In genomic region chr6:13195826-13196225, GRCh38 we compare ENCODE assay signal across 21 cellular contexts.
DNase-seq lines count a peak whose midpoint lies in the region; ATAC-seq and TF ChIP-seq lines count a peak whose summit lies in the region.
"Had no signal": no experiment of that assay in that cellular context is flagged by ENCODE, and none has a peak within 500 bp of the region (broad histone marks: within the 10 kb centered on the region; RNA-seq: fewer than 3 reads in every experiment).

No MANE protein-coding gene starts in this region.

- TF ChIP-seq RAD21 in IMR-90 (IDR thresholded peaks at IDR 0.05; ENCODE audit: low read length) (no peak), neural cell (conservative IDR thresholded peaks at IDR 0.05) (no peak)

- H4K91ac ChIP-seq in IMR-90 (ENCODE audit: insufficient read depth, low read depth, low read length), result no peak overlapping the region

- H2BK15ac ChIP-seq in IMR-90 (ENCODE audit: low read depth, low read length), result no peak overlapping the region

- peak; percentile 27 for TF ChIP-seq EP300 in neural cell (conservative IDR thresholded peaks at IDR 0.05; ENCODE audit: poor library complexity, severe bottlenecking)

- no peak for TF ChIP-seq POLR2A in IMR-90 (IDR thresholded peaks at IDR 0.05; ENCODE audit: low read depth, low read length)

- H3K79me1 ChIP-seq in IMR-90 (ENCODE audit: low read depth in 1 of 2, low read length in 2 of 2), result no peaks in the 10 kb centered on the region

- no peak for TF ChIP-seq CTCF in IMR-90 (conservative IDR thresholded peaks at IDR 0.05; ENCODE audit: low read depth, low read length)
- no peak for TF ChIP-seq CTCF in neural cell (IDR thresholded peaks at IDR 0.05; ENCODE audit: poor library complexity, severe bottlenecking)

- no CpG with 5 or more reads among the region's 5 CpGs for WGBS in IMR-90 (ENCODE audit: extremely low coverage in 2 of 2, insufficient read length in 1 of 2), 2 experiments

- no peak overlapping the region for H3K18ac ChIP-seq in IMR-90 (ENCODE audit: low read depth, low read length)

- in situ Hi-C loops in IMR-90 (cut with MboI; ENCODE audit: low sequenced_read_pairs), result loop anchor here (25.0 kb wide), 1 partner anchor 341 kb away; no protein-coding TSS in a partner anchor

- no peak overlapping the region for H2BK120ac ChIP-seq in IMR-90 (ENCODE audit: low read depth, low read length)

- H3K36me3 ChIP-seq in IMR-90 (ENCODE audit: control insufficient read depth, insufficient read depth, low read length) (no peaks in the 10 kb centered on the region), neural cell (ENCODE audit: insufficient read depth, low read length) (no peaks in the 10 kb centered on the region)
- H3K36me3 ChIP-seq: BE2C, BLaER1 had no signal

- H3F3A ChIP-seq in neural cell (ENCODE audit: insufficient read depth, low read length, poor library complexity, severe bottlenecking), result no peaks in the 10 kb centered on the region

- POLR2A ChIA-PET in IMR-90 (lab: Charles Lee; ENCODE audit: unreplicated experiment), result no interaction called here

- H3K27ac ChIP-seq in IMR-90 (ENCODE audit: insufficient read depth, low read length), result no peak overlapping the region
- H3K27ac ChIP-seq in neural cell (ENCODE audit: low read length), result no peak overlapping the region
- H3K27ac ChIP-seq: BLaER1 had no signal

- H3K9ac ChIP-seq in IMR-90 (ENCODE audit: low read depth, low read length) (no peak overlapping the region), neural cell (ENCODE audit: low read length) (no peak overlapping the region)
- H3K9ac ChIP-seq: BLaER1 had no signal

- CTCF ChIA-PET in IMR-90 (lab: Yijun Ruan, JAX), result no interaction called here

- H4K8ac ChIP-seq in IMR-90 (ENCODE audit: low read depth in 2 of 2, low read length in 2 of 2), result no peak overlapping the region

- no peak overlapping the region for H2BK5ac ChIP-seq in IMR-90 (ENCODE audit: low read depth, low read length, poor library complexity, severe bottlenecking)

- BruUV-seq in IMR-90 (replicated peaks; lab: Mats Ljungman, UMichigan), result no TSS peak

- H3K9me1 ChIP-seq in IMR-90 (ENCODE audit: insufficient read depth, low read length), result no peaks in the 10 kb centered on the region

- no peak overlapping the region for H3K4ac ChIP-seq in IMR-90 (ENCODE audit: low read depth, low read length)

- H3K4me2 ChIP-seq in IMR-90 (ENCODE audit: low read depth, low read length) (no peak overlapping the region), neural cell (ENCODE audit: low read length) (no peak overlapping the region)
- H3K4me2 ChIP-seq: BLaER1 had no signal

- 0 out of 2 replicates have a peak, but pooled peaks cover 4% of the 10 kb centered on the region for H3K27me3 ChIP-seq in IMR-90 (ENCODE audit: control insufficient read depth, insufficient read depth, low read length)
- H3K27me3 ChIP-seq in neural cell (ENCODE audit: insufficient read depth, low read depth, low read length), result no peaks in the 10 kb centered on the region
- H3K27me3 ChIP-seq: BE2C, BLaER1 had no signal

- intact Hi-C loops in IMR-90 (cut with micrococcal nuclease), result loop anchor here (1.0 kb wide), 3 partner anchors 107 to 136 kb away; partner anchors contain the start of gene TBC1D7

- no peak overlapping the region for H2AK9ac ChIP-seq in IMR-90 (replicated peaks; ENCODE audit: low read depth, low read length, poor library complexity)

- no peaks in the 10 kb centered on the region for H3K4me1 ChIP-seq in IMR-90 (ENCODE audit: control insufficient read depth, insufficient read depth, low read length)
- H3K4me1 ChIP-seq: BE2C had no signal

- H2BK20ac ChIP-seq in IMR-90 (ENCODE audit: low read depth, low read length), result no peak overlapping the region

- dilution Hi-C loops in IMR-90 (cut with HindIII; ENCODE audit: low sequenced_read_pairs, unreplicated experiment), result no loop called here

- H3K9me2 ChIP-seq in neural cell (ENCODE audit: insufficient read depth, low read length), result no peaks in the 10 kb centered on the region

- H3K79me2 ChIP-seq in neural cell (replicated peaks; ENCODE audit: insufficient read depth, low read length), result no peaks in the 10 kb centered on the region

- no peak overlapping the region for H4K5ac ChIP-seq in IMR-90 (ENCODE audit: low read depth, low read length)

- ATAC-seq in IMR-90 (ENCODE audit: low read depth), result no peak

- H3K56ac ChIP-seq in IMR-90 (ENCODE audit: extremely low read depth, insufficient read depth, low read length), result no peak overlapping the region

- H2AK5ac ChIP-seq in IMR-90 (ENCODE audit: low read depth, low read length), result no peak overlapping the region

- H3K23ac ChIP-seq in IMR-90 (ENCODE audit: low read depth, low read length), result no peak overlapping the region

- H2AFZ ChIP-seq in IMR-90 (replicated peaks; ENCODE audit: low read length, poor library complexity) (peak overlapping the region; percentile 29), neural cell (ENCODE audit: low read depth, low read length) (no peak overlapping the region)

- no peak overlapping the region for H3K14ac ChIP-seq in IMR-90 (replicated peaks; ENCODE audit: low read depth, low read length)

- H4K20me1 ChIP-seq in IMR-90 (ENCODE audit: insufficient read depth, low read length) (no peaks in the 10 kb centered on the region), neural cell (ENCODE audit: insufficient read depth) (no peaks in the 10 kb centered on the region)
- H4K20me1 ChIP-seq: BLaER1 had no signal

- H3K4me3 ChIP-seq in IMR-90 (ENCODE audit: insufficient read depth, low read depth, low read length) (no peak overlapping the region), neural cell (ENCODE audit: low read length) (no peak overlapping the region)
- H3K4me3 ChIP-seq: BLaER1 had no signal

- DNase-seq in IMR-90 (no peak), left kidney (ENCODE audit: low read depth, low spot score) (peak; percentile 92), NCI-H2196 treated with DMSO at 0.1 percent for 48 hours (lab: John Stamatoyannopoulos, UW; ENCODE audit: unreplicated experiment) (no peak), DMS53 treated with DMSO at 0.1 percent for 48 hours (lab: John Stamatoyannopoulos, UW; ENCODE audit: unreplicated experiment) (no peak), iPS-NIHi7 (ENCODE audit: extremely low spot score) (no peak)
- DNase-seq in activated CD4-positive, alpha-beta T cell treated with anti-CD3 and anti-CD28 coated beads, Interleukin-2, amount 50 U/mL, for 4 hours, result no peak
- DNase-seq: 8988T; ACHN; BE2C; C1 segment of cervical spinal cord; CD4-positive, alpha-beta memory T cell; CD4-positive, CD25-positive, alpha-beta regulatory T cell; CD8-positive, alpha-beta memory T cell; COR-L47; DMS 273 treated with DMSO at 0.1 percent for 48 hours; DMS153; DMS53; DMS79 treated with DMSO at 0.1 percent for 48 hours; GF-D8 had no signal

- H3K9me3 ChIP-seq in IMR-90 (ENCODE audit: control insufficient read depth, insufficient read depth, low read length), result no peaks in the 10 kb centered on the region
- H3K9me3 ChIP-seq in neural cell (ENCODE audit: low read length), result no peaks in the 10 kb centered on the region
- H3K9me3 ChIP-seq: BE2C, BLaER1 had no signal

TF ChIP-seq in IMR-90, 13 proteins besides CTCF, POLR2A, EP300 and RAD21 (continues in another document):
- no peak for TF ChIP-seq RFX5 (IDR thresholded peaks at IDR 0.05; ENCODE audit: low read depth, low read length)
- TF ChIP-seq MAZ (IDR thresholded peaks at IDR 0.05; ENCODE audit: borderline replicate concordance, low read depth, low read length), result no peak
- TF ChIP-seq FOS (IDR thresholded peaks at IDR 0.05; ENCODE audit: low read depth, low read length), result no peak
- no peak for TF ChIP-seq NFE2L2 (IDR thresholded peaks at IDR 0.05; ENCODE audit: low read depth, low read length)
- no peak for TF ChIP-seq SMC3 (IDR thresholded peaks at IDR 0.05; ENCODE audit: low read depth, low read length)
- TF ChIP-seq RCOR1 (IDR thresholded peaks at IDR 0.05; ENCODE audit: insufficient replicate concordance, low read length), result no peak
- no peak for TF ChIP-seq CEBPB (IDR thresholded peaks at IDR 0.05; ENCODE audit: low read depth, low read length)
- no peak for TF ChIP-seq ELK1 (IDR thresholded peaks at IDR 0.05; ENCODE audit: borderline replicate concordance, low read depth, low read length)
- no peak for TF ChIP-seq MAFK (IDR thresholded peaks at IDR 0.05; ENCODE audit: low read depth, low read length)
- no peak for TF ChIP-seq MXI1 (IDR thresholded peaks at IDR 0.05; ENCODE audit: borderline replicate concordance, low read depth, low read length)

TF ChIP-seq in neural cell, 6 proteins besides CTCF, POLR2A, EP300 and RAD21:
- TF ChIP-seq REST (IDR thresholded peaks at IDR 0.05; ENCODE audit: borderline replicate concordance), result no peak
- peak; percentile 35 for TF ChIP-seq POLR2AphosphoS5 (IDR thresholded peaks at IDR 0.05)
- TF ChIP-seq MXI1 (conservative IDR thresholded peaks at IDR 0.05; ENCODE audit: poor library complexity, severe bottlenecking), result no peak
- no peak for TF ChIP-seq EZH2 (IDR thresholded peaks at IDR 0.05; ENCODE audit: borderline replicate concordance, insufficient read depth, low read length, poor library complexity, severe bottlenecking)
- no peak for TF ChIP-seq TAF1 (IDR thresholded peaks at IDR 0.05; ENCODE audit: low read depth)
- no peak for TF ChIP-seq SMC3 (conservative IDR thresholded peaks at IDR 0.05; ENCODE audit: poor library complexity)
